1 cellular context compared by ENCODE assay signal in the genomic region with DNA sequence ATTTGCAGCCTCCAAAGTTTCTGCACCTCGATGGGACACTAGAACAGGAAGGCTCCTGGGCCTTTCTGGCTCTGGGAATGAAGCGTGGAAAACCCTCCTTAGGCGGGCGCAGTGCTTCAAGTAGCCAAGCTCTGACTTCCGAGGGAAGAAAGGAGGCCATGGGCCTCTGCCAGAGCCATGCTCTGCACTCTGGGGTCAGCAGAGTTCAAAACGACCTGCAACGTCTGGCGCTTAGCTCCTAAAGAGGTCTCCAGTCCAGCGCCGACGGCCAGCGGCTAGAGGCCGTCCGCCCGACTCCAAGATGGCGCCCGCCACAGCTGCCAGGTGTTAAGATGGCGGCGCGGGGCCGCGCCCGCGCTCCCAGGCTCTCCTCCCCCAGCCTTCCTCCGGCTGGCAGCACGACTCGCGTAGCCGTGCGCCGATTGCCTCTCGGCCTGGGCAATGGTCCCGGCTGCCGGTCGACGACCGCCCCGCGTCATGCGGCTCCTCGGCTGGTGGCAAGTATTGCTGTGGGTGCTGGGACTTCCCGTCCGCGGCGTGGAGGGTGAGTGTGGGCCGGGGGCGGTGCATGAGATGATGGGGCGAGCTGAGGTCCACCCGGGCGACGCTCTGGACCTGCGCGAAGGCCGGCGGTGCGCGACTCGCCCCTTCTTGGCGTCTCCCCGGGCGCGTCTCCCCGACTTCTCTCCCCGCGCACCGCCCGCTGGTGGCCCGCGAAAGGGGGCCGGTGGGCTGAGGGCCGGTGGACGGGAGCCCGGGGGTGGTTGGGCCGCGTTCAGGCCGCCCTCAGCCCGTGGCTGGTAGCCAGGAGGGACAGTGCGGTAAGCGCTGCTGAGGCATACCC.
A peak's percentile ranks its signal among the peaks of the same experiment; 100 is the strongest.
TF ChIP-seq lines count a peak whose summit lies in the region.

A gene with protein sequence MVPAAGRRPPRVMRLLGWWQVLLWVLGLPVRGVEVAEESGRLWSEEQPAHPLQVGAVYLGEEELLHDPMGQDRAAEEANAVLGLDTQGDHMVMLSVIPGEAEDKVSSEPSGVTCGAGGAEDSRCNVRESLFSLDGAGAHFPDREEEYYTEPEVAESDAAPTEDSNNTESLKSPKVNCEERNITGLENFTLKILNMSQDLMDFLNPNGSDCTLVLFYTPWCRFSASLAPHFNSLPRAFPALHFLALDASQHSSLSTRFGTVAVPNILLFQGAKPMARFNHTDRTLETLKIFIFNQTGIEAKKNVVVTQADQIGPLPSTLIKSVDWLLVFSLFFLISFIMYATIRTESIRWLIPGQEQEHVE (plus strand): TSS at position 385 of the 844 bp plus-strand sequence. CDS start 57 bp downstream, at position 442.

TF ChIP-seq in HepG2, 621 proteins besides CTCF, POLR2A, EP300 and RAD21 (continued from another document and continues in another):
- TF ChIP-seq, protein P1, sequence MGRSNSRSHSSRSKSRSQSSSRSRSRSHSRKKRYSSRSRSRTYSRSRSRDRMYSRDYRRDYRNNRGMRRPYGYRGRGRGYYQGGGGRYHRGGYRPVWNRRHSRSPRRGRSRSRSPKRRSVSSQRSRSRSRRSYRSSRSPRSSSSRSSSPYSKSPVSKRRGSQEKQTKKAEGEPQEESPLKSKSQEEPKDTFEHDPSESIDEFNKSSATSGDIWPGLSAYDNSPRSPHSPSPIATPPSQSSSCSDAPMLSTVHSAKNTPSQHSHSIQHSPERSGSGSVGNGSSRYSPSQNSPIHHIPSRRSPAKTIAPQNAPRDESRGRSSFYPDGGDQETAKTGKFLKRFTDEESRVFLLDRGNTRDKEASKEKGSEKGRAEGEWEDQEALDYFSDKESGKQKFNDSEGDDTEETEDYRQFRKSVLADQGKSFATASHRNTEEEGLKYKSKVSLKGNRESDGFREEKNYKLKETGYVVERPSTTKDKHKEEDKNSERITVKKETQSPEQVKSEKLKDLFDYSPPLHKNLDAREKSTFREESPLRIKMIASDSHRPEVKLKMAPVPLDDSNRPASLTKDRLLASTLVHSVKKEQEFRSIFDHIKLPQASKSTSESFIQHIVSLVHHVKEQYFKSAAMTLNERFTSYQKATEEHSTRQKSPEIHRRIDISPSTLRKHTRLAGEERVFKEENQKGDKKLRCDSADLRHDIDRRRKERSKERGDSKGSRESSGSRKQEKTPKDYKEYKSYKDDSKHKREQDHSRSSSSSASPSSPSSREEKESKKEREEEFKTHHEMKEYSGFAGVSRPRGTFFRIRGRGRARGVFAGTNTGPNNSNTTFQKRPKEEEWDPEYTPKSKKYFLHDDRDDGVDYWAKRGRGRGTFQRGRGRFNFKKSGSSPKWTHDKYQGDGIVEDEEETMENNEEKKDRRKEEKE (IDR thresholded peaks at IDR 0.05): no peak
- peak; percentile 76; the same call in 1 of the 2 replicates for TF ChIP-seq CBFB (CRISPR knock-in tag; IDR thresholded peaks at IDR 0.05)
- TF ChIP-seq ATF7-NPFF (CRISPR knock-in tag; IDR thresholded peaks at IDR 0.05; ENCODE audit: low read depth): peak; percentile 98
- peak; percentile 91 for TF ChIP-seq ZNF772 (CRISPR knock-in tag; IDR thresholded peaks at IDR 0.05)
- TF ChIP-seq KLF6 (CRISPR knock-in tag; IDR thresholded peaks at IDR 0.05): peak; percentile 94
- TF ChIP-seq, protein P2, sequence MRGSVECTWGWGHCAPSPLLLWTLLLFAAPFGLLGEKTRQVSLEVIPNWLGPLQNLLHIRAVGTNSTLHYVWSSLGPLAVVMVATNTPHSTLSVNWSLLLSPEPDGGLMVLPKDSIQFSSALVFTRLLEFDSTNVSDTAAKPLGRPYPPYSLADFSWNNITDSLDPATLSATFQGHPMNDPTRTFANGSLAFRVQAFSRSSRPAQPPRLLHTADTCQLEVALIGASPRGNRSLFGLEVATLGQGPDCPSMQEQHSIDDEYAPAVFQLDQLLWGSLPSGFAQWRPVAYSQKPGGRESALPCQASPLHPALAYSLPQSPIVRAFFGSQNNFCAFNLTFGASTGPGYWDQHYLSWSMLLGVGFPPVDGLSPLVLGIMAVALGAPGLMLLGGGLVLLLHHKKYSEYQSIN (CRISPR knock-in tag; IDR thresholded peaks at IDR 0.05; ENCODE audit: borderline replicate concordance): 0 out of 2 replicates have a peak, but pooled peaks have one; percentile 45
- peak; percentile 28; the same call in 1 of the 2 replicates for TF ChIP-seq ZNF546 (CRISPR knock-in tag; conservative IDR thresholded peaks at IDR 0.05)
- TF ChIP-seq, protein P3, sequence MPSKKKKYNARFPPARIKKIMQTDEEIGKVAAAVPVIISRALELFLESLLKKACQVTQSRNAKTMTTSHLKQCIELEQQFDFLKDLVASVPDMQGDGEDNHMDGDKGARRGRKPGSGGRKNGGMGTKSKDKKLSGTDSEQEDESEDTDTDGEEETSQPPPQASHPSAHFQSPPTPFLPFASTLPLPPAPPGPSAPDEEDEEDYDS (CRISPR knock-in tag; IDR thresholded peaks at IDR 0.05): no peak; the same call in 1 of the 2 replicates
- TF ChIP-seq, protein P4, sequence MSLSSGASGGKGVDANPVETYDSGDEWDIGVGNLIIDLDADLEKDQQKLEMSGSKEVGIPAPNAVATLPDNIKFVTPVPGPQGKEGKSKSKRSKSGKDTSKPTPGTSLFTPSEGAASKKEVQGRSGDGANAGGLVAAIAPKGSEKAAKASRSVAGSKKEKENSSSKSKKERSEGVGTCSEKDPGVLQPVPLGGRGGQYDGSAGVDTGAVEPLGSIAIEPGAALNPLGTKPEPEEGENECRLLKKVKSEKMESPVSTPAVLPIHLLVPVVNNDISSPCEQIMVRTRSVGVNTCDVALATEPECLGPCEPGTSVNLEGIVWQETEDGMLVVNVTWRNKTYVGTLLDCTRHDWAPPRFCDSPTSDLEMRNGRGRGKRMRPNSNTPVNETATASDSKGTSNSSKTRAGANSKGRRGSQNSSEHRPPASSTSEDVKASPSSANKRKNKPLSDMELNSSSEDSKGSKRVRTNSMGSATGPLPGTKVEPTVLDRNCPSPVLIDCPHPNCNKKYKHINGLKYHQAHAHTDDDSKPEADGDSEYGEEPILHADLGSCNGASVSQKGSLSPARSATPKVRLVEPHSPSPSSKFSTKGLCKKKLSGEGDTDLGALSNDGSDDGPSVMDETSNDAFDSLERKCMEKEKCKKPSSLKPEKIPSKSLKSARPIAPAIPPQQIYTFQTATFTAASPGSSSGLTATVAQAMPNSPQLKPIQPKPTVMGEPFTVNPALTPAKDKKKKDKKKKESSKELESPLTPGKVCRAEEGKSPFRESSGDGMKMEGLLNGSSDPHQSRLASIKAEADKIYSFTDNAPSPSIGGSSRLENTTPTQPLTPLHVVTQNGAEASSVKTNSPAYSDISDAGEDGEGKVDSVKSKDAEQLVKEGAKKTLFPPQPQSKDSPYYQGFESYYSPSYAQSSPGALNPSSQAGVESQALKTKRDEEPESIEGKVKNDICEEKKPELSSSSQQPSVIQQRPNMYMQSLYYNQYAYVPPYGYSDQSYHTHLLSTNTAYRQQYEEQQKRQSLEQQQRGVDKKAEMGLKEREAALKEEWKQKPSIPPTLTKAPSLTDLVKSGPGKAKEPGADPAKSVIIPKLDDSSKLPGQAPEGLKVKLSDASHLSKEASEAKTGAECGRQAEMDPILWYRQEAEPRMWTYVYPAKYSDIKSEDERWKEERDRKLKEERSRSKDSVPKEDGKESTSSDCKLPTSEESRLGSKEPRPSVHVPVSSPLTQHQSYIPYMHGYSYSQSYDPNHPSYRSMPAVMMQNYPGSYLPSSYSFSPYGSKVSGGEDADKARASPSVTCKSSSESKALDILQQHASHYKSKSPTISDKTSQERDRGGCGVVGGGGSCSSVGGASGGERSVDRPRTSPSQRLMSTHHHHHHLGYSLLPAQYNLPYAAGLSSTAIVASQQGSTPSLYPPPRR (CRISPR knock-in tag; IDR thresholded peaks at IDR 0.05; ENCODE audit: borderline replicate concordance): no peak; the same call in 1 of the 2 replicates
- TF ChIP-seq, protein P5, sequence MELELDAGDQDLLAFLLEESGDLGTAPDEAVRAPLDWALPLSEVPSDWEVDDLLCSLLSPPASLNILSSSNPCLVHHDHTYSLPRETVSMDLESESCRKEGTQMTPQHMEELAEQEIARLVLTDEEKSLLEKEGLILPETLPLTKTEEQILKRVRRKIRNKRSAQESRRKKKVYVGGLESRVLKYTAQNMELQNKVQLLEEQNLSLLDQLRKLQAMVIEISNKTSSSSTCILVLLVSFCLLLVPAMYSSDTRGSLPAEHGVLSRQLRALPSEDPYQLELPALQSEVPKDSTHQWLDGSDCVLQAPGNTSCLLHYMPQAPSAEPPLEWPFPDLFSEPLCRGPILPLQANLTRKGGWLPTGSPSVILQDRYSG (CRISPR knock-in tag; IDR thresholded peaks at IDR 0.05): peak; percentile 94
- peak; percentile 91 for TF ChIP-seq ZNF703 (CRISPR knock-in tag; IDR thresholded peaks at IDR 0.05; ENCODE audit: borderline replicate concordance)
- TF ChIP-seq, protein P6, sequence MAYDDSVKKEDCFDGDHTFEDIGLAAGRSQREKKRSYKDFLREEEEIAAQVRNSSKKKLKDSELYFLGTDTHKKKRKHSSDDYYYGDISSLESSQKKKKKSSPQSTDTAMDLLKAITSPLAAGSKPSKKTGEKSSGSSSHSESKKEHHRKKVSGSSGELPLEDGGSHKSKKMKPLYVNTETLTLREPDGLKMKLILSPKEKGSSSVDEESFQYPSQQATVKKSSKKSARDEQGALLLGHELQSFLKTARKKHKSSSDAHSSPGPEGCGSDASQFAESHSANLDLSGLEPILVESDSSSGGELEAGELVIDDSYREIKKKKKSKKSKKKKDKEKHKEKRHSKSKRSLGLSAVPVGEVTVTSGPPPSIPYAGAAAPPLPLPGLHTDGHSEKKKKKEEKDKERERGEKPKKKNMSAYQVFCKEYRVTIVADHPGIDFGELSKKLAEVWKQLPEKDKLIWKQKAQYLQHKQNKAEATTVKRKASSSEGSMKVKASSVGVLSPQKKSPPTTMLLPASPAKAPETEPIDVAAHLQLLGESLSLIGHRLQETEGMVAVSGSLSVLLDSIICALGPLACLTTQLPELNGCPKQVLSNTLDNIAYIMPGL (CRISPR knock-in tag; IDR thresholded peaks at IDR 0.05; ENCODE audit: borderline replicate concordance in 1 of 2, low read depth in 1 of 2): peak; percentile 92 to 93
- TF ChIP-seq ZNF850 (CRISPR knock-in tag; conservative IDR thresholded peaks at IDR 0.05): peak; percentile 68; the same call in 1 of the 2 replicates
- no peak for TF ChIP-seq REL (CRISPR knock-in tag; conservative IDR thresholded peaks at IDR 0.05)
- TF ChIP-seq ZNF30 (CRISPR knock-in tag; IDR thresholded peaks at IDR 0.05): peak; percentile 82; the same call in 1 of the 2 replicates
- TF ChIP-seq ZIK1 (CRISPR knock-in tag; IDR thresholded peaks at IDR 0.05; ENCODE audit: borderline replicate concordance, low read depth): peak; percentile 82; the same call in 1 of the 2 replicates
- TF ChIP-seq, protein P7, sequence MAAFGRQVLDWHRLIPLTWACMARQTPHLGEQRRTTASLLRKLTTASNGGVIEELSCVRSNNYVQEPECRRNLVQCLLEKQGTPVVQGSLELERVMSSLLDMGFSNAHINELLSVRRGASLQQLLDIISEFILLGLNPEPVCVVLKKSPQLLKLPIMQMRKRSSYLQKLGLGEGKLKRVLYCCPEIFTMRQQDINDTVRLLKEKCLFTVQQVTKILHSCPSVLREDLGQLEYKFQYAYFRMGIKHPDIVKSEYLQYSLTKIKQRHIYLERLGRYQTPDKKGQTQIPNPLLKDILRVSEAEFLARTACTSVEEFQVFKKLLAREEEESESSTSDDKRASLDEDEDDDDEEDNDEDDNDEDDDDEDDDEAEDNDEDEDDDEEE (CRISPR knock-in tag; IDR thresholded peaks at IDR 0.05): peak; percentile 62; the same call in 1 of the 2 replicates
- TF ChIP-seq, protein P8, sequence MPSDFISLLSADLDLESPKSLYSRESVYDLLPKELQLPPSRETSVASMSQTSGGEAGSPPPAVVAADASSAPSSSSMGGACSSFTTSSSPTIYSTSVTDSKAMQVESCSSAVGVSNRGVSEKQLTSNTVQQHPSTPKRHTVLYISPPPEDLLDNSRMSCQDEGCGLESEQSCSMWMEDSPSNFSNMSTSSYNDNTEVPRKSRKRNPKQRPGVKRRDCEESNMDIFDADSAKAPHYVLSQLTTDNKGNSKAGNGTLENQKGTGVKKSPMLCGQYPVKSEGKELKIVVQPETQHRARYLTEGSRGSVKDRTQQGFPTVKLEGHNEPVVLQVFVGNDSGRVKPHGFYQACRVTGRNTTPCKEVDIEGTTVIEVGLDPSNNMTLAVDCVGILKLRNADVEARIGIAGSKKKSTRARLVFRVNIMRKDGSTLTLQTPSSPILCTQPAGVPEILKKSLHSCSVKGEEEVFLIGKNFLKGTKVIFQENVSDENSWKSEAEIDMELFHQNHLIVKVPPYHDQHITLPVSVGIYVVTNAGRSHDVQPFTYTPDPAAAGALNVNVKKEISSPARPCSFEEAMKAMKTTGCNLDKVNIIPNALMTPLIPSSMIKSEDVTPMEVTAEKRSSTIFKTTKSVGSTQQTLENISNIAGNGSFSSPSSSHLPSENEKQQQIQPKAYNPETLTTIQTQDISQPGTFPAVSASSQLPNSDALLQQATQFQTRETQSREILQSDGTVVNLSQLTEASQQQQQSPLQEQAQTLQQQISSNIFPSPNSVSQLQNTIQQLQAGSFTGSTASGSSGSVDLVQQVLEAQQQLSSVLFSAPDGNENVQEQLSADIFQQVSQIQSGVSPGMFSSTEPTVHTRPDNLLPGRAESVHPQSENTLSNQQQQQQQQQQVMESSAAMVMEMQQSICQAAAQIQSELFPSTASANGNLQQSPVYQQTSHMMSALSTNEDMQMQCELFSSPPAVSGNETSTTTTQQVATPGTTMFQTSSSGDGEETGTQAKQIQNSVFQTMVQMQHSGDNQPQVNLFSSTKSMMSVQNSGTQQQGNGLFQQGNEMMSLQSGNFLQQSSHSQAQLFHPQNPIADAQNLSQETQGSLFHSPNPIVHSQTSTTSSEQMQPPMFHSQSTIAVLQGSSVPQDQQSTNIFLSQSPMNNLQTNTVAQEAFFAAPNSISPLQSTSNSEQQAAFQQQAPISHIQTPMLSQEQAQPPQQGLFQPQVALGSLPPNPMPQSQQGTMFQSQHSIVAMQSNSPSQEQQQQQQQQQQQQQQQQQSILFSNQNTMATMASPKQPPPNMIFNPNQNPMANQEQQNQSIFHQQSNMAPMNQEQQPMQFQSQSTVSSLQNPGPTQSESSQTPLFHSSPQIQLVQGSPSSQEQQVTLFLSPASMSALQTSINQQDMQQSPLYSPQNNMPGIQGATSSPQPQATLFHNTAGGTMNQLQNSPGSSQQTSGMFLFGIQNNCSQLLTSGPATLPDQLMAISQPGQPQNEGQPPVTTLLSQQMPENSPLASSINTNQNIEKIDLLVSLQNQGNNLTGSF (CRISPR knock-in tag; IDR thresholded peaks at IDR 0.05): peak; percentile 78
- TF ChIP-seq, protein P9, sequence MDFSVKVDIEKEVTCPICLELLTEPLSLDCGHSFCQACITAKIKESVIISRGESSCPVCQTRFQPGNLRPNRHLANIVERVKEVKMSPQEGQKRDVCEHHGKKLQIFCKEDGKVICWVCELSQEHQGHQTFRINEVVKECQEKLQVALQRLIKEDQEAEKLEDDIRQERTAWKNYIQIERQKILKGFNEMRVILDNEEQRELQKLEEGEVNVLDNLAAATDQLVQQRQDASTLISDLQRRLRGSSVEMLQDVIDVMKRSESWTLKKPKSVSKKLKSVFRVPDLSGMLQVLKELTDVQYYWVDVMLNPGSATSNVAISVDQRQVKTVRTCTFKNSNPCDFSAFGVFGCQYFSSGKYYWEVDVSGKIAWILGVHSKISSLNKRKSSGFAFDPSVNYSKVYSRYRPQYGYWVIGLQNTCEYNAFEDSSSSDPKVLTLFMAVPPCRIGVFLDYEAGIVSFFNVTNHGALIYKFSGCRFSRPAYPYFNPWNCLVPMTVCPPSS (IDR thresholded peaks at IDR 0.05): no peak
- TF ChIP-seq ZNF670 (CRISPR knock-in tag; IDR thresholded peaks at IDR 0.05; ENCODE audit: borderline replicate concordance): peak; percentile 97
- 0 out of 2 replicates have a peak, but pooled peaks have one; percentile 20 for TF ChIP-seq ZNF136 (CRISPR knock-in tag; IDR thresholded peaks at IDR 0.05; ENCODE audit: low read depth)
- peak; percentile 97; the same call in 1 of the 2 replicates for TF ChIP-seq ZNF558 (CRISPR knock-in tag; IDR thresholded peaks at IDR 0.05; ENCODE audit: borderline replicate concordance)
- TF ChIP-seq, protein P10, sequence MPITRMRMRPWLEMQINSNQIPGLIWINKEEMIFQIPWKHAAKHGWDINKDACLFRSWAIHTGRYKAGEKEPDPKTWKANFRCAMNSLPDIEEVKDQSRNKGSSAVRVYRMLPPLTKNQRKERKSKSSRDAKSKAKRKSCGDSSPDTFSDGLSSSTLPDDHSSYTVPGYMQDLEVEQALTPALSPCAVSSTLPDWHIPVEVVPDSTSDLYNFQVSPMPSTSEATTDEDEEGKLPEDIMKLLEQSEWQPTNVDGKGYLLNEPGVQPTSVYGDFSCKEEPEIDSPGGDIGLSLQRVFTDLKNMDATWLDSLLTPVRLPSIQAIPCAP (CRISPR knock-in tag; IDR thresholded peaks at IDR 0.05; ENCODE audit: low read depth): 0 out of 2 replicates have a peak, but pooled peaks have one; percentile 65
